8 cellular contexts compared by ENCODE assay signal in genomic region chr16:77190478-77191258, GRCh38. TPM values are rescaled to one million over a fixed set of nuclear protein-coding genes. Genes with fewer than 3 reads are reported as not detected.
DNase-seq lines count a peak whose midpoint lies in the region; ATAC-seq and TF ChIP-seq lines count a peak whose summit lies in the region.

Gene MON1B, plus strand, starts transcription at chr16:77191190. Its CDS starts 296 bp downstream, at chr16:77191486.

- H3K4me3 Mint-ChIP-seq in T-helper 2 cell treated with Interferon-gamma antibody and Interleukin-4, amounts not matched to agents 5 μg/mL and 100 μg/mL, for 36 hours = peak within 1 kb of the TSS; percentile 94

- H3K36me3 ChIP-seq in ascending aorta (peaks cover 9 to 26% of the 10 kb centered on the region in 2 donors), uterus (no peaks in the 10 kb centered on the region)

- DNase-seq in NCI-H1930 (lab: John Stamatoyannopoulos, UW) (peak; percentile 91), ascending aorta (ENCODE audit: low spot score in 2 of 2) (peak; percentile 96 to 99), right cardiac atrium (peak; percentile 98 to 99 (median 98)), pulmonary artery endothelial cell (ENCODE audit: low read depth, low spot score) (peak; percentile 98), uterus (peak; percentile 96 to 99)
- peak; percentile 94 for DNase-seq in T-helper 2 cell treated with Interferon-gamma antibody and Interleukin-4, amounts not matched to agents 5 μg/mL and 100 μg/mL, for 36 hours (ENCODE audit: low spot score)

- no peaks in the 10 kb centered on the region for H3K9me3 Mint-ChIP-seq in T-helper 2 cell treated with Interferon-gamma antibody and Interleukin-4, amounts not matched to agents 5 μg/mL and 100 μg/mL, for 36 hours

- under 1% methylated on average over 63 of the region's 63 CpGs for WGBS in right cardiac atrium

- H3K27ac Mint-ChIP-seq in T-helper 2 cell treated with Interferon-gamma antibody and Interleukin-4, amounts not matched to agents 5 μg/mL and 100 μg/mL, for 36 hours = peak within 1 kb of the TSS; percentile 96

- H3K9me3 ChIP-seq in ascending aorta = no peaks in the 10 kb centered on the region
- no peaks in the 10 kb centered on the region for H3K9me3 ChIP-seq in right cardiac atrium (ENCODE audit: control insufficient read depth, low read length)
- H3K9me3 ChIP-seq in uterus = no peaks in the 10 kb centered on the region

- peak in 2 of 3 experiments; percentile 11 to 21 for TF ChIP-seq CTCF in ascending aorta (IDR thresholded peaks at IDR 0.05)
- peak in 1 of 4 experiments; percentile 23 for TF ChIP-seq CTCF in uterus (IDR thresholded peaks at IDR 0.05)

- intact Hi-C loops in ascending aorta (cut with DNase I) = loop anchor here (1.0 to 5.0 kb wide), 3 partner anchors 531 to 908 kb away; partner anchors contain the start of gene WWOX
- intact Hi-C loops in right cardiac atrium (cut with DNase I) = no loop called here
- intact Hi-C loops in uterus (cut with DNase I; ENCODE audit: low total_unique reads) = no loop called here

- H3K27ac ChIP-seq in ascending aorta (peak within 1 kb of the TSS; percentile 93 to 95), right cardiac atrium (ENCODE audit: low read length) (peak within 1 kb of the TSS; percentile 100), uterus (peak within 1 kb of the TSS; percentile 94 to 95)

- peak; percentile 49 to 80 for TF ChIP-seq POLR2A in uterus (IDR thresholded peaks at IDR 0.05)

- peaks cover 0 to 11% of the 10 kb centered on the region in 2 donors for H3K4me1 ChIP-seq in ascending aorta
- peaks cover 2% of the 10 kb centered on the region for H3K4me1 ChIP-seq in right cardiac atrium (ENCODE audit: control insufficient read depth, insufficient read depth, low read length)
- H3K4me1 ChIP-seq in uterus = no peaks in the 10 kb centered on the region

- H3K27me3 ChIP-seq in ascending aorta = no peaks in the 10 kb centered on the region
- no peaks in the 10 kb centered on the region for H3K27me3 ChIP-seq in right cardiac atrium (ENCODE audit: control insufficient read depth, insufficient read depth)
- H3K27me3 ChIP-seq in uterus = no peaks in the 10 kb centered on the region

- peak within 1 kb of the TSS; percentile 63 to 72 for H3K4me3 ChIP-seq in ascending aorta
- H3K4me3 ChIP-seq in right cardiac atrium (ENCODE audit: low read length) = peak within 1 kb of the TSS; percentile 91
- H3K4me3 ChIP-seq in uterus = peak within 1 kb of the TSS; percentile 69 to 97

- peaks cover 23% of the 10 kb centered on the region for H3K4me1 Mint-ChIP-seq in T-helper 2 cell treated with Interferon-gamma antibody and Interleukin-4, amounts not matched to agents 5 μg/mL and 100 μg/mL, for 36 hours (ENCODE audit: low read depth)

- ATAC-seq in GM18502 (IDR thresholded peaks at IDR 0.05; ENCODE audit: poor library complexity, unreplicated experiment) (peak; percentile 96), HG02970 (IDR thresholded peaks at IDR 0.05; ENCODE audit: low FRiP score, unreplicated experiment) (peak; percentile 100), right cardiac atrium (peak; percentile 99 to 100)

- H3K27me3 Mint-ChIP-seq in T-helper 2 cell treated with Interferon-gamma antibody and Interleukin-4, amounts not matched to agents 5 μg/mL and 100 μg/mL, for 36 hours (ENCODE audit: low read depth) = peaks cover 6% of the 10 kb centered on the region

- H3K36me3 Mint-ChIP-seq in T-helper 2 cell treated with Interferon-gamma antibody and Interleukin-4, amounts not matched to agents 5 μg/mL and 100 μg/mL, for 36 hours (ENCODE audit: low read depth) = peaks cover 32% of the 10 kb centered on the region

RNA-seq across cellular contexts. Expression of gene MON1B, which starts in this region (rescaled TPM):
- 31.9 TPM for total RNA-seq in ascending aorta
- 10 to 100 TPM; 20.2 to 25.2 (median 23.2) TPM for total RNA-seq in right cardiac atrium
- 9.1 TPM for polyA plus RNA-seq in right cardiac atrium
- total RNA-seq in pulmonary artery endothelial cell = 11.4 and 17.5 TPM in 2 replicates
- 10 to 100 TPM in 2 of 4 donors, 1 to 10 TPM in 2; 1.3 to 35.8 (median 20.2) TPM for total RNA-seq in uterus

Comparison
In these comparisons a context has a peak if more than half of its experiments do, and no peak if none do; other contexts are left out.
1. Peak in every context shown above with its lines: DNase-seq, ATAC-seq, H3K4me3 ChIP-seq and H3K27ac ChIP-seq.